ENCODE assay signal across 8 cellular contexts in the genomic region with DNA sequence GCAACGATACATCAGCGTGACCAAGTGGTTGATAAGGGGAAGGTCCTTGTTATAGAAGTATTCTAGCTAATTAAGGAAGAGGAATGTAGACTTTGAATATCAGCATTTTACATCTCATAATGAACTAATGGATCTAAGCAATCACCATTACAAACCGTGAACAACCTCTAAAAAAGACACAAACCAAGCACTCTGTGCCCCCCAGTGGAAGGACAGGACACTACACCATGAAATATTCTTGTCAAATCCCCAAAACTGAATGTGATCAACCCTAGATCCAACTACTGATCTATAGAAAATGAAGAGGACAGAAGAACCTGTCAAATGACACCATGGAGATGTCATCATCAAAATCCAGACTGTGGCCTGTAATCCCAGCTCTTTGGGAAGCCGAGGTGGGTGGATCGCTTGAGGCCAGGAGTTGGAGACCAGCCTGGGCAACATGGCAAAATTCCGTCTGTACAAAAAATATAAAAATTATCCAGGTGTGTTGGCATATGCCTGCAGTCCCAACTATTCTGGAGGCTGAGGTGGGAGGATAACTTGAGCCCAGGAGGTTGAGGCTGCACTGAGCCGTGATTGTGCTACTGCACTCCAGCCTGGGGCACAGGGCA.
DNase-seq lines count a peak whose midpoint lies in the region; ATAC-seq, FAIRE-seq and TF ChIP-seq lines count a peak whose summit lies in the region.

No MANE protein-coding gene starts in this region.

- H3K4me1 ChIP-seq in neural progenitor cell: no peaks in the 10 kb centered on the region

- H3K27me3 ChIP-seq in neural progenitor cell: no peaks in the 10 kb centered on the region

- intact Hi-C loops in activated CD4-positive, alpha-beta T cell treated with anti-CD3 and anti-CD28 coated beads for 36 hours (cut with DNase I, micrococcal nuclease): loop anchor here (1.0 kb wide), 4 partner anchors 90 to 291 kb away; no protein-coding TSS in a partner anchor

- no peaks in the 10 kb centered on the region for H3K36me3 ChIP-seq in neural progenitor cell

- H3K27me3 Mint-ChIP-seq in activated CD4-positive, alpha-beta T cell treated with anti-CD3 and anti-CD28 coated beads for 36 hours: peaks cover 2% of the 10 kb centered on the region
- peaks cover 6% of the 10 kb centered on the region for H3K27me3 Mint-ChIP-seq in neural progenitor cell (ENCODE audit: insufficient read depth, low read depth)

- H3K4me2 ChIP-seq in neural progenitor cell: no peak overlapping the region

- DNase-seq in AG08396 (ENCODE audit: low spot score) (peak; percentile 39), GM12891 (ENCODE audit: insufficient read length, low spot score) (no peak), MV-4-11 (lab: John Stamatoyannopoulos, UW) (peak; percentile 44), neural progenitor cell (ENCODE audit: low spot score) (peak; percentile 58)
- peak; percentile 80 for DNase-seq in activated CD4-positive, alpha-beta T cell treated with anti-CD3 and anti-CD28 coated beads for 36 hours
- DNase-seq in effector CD4-positive, alpha-beta T cell: peak; percentile 46

- no peaks in the 10 kb centered on the region for H4K20me1 ChIP-seq in neural progenitor cell (ENCODE audit: low read depth)

- H3K4me1 Mint-ChIP-seq in activated CD4-positive, alpha-beta T cell treated with anti-CD3 and anti-CD28 coated beads for 36 hours: peaks cover 26% of the 10 kb centered on the region
- H3K4me1 Mint-ChIP-seq in neural progenitor cell: peaks cover 28% of the 10 kb centered on the region

- H3K9me3 ChIP-seq in neural progenitor cell (ENCODE audit: low read depth): no peaks in the 10 kb centered on the region

- no peaks in the 10 kb centered on the region for H3K36me3 Mint-ChIP-seq in activated CD4-positive, alpha-beta T cell treated with anti-CD3 and anti-CD28 coated beads for 36 hours (ENCODE audit: low read depth)
- H3K36me3 Mint-ChIP-seq in neural progenitor cell: no peaks in the 10 kb centered on the region

- H3K27ac Mint-ChIP-seq in activated CD4-positive, alpha-beta T cell treated with anti-CD3 and anti-CD28 coated beads for 36 hours: no peak overlapping the region
- H3K27ac Mint-ChIP-seq in neural progenitor cell: peak overlapping the region; percentile 51

- H2AFZ ChIP-seq in neural progenitor cell (replicated peaks): no peak overlapping the region

- no peak overlapping the region for H3K27ac ChIP-seq in neural progenitor cell

- H3K9ac ChIP-seq in neural progenitor cell: no peak overlapping the region

- H3F3A ChIP-seq in neural progenitor cell (ENCODE audit: low read depth): no peaks in the 10 kb centered on the region

- CTCF ChIA-PET in activated CD4-positive, alpha-beta T cell treated with anti-CD3 and anti-CD28 coated beads for 36 hours (lab: Charles Lee): interaction anchor here (0.6 to 3.2 kb wide), 22 partner anchors 8 to 1660 kb away, joined by 3 to 24 read pairs (median 4); no protein-coding TSS in a partner anchor

- H3K9me3 Mint-ChIP-seq in activated CD4-positive, alpha-beta T cell treated with anti-CD3 and anti-CD28 coated beads for 36 hours (ENCODE audit: low read depth): no peaks in the 10 kb centered on the region
- H3K9me3 Mint-ChIP-seq in neural progenitor cell: peaks cover 11% of the 10 kb centered on the region

- no peaks in the 10 kb centered on the region for H3K79me2 ChIP-seq in neural progenitor cell (ENCODE audit: low read depth)

- no peak for TF ChIP-seq POLR2A in GM12891 (IDR thresholded peaks at IDR 0.05; ENCODE audit: low read depth, low read length)

- TF ChIP-seq CTCF in neural progenitor cell (IDR thresholded peaks at IDR 0.05): peak; percentile 80

- H3K4me3 Mint-ChIP-seq in activated CD4-positive, alpha-beta T cell treated with anti-CD3 and anti-CD28 coated beads for 36 hours: no peak overlapping the region
- H3K4me3 Mint-ChIP-seq in neural progenitor cell: no peak overlapping the region

- peak; percentile 72 for ATAC-seq in activated CD4-positive, alpha-beta T cell treated with anti-CD3 and anti-CD28 coated beads for 36 hours
- ATAC-seq in GM21528 (IDR thresholded peaks at IDR 0.05; ENCODE audit: low FRiP score, unreplicated experiment): no peak
- no peak for ATAC-seq in GM19452 (IDR thresholded peaks at IDR 0.05; ENCODE audit: unreplicated experiment)

- POLR2A ChIA-PET in activated CD4-positive, alpha-beta T cell treated with anti-CD3 and anti-CD28 coated beads for 36 hours (lab: Charles Lee): no interaction called here

- peak; percentile 92 for FAIRE-seq in GM12891 (lab: Jason Lieb, UNC)

- H3K4me3 ChIP-seq in neural progenitor cell: no peak overlapping the region

TF ChIP-seq in GM12891, 5 proteins besides CTCF, POLR2A, EP300 and RAD21:
- no peak for TF ChIP-seq PAX5 (IDR thresholded peaks at IDR 0.05; ENCODE audit: insufficient read depth, low read length, severe bottlenecking)
- TF ChIP-seq TAF1 (IDR thresholded peaks at IDR 0.05; ENCODE audit: low read depth, low read length): no peak
- TF ChIP-seq POLR2AphosphoS5 (IDR thresholded peaks at IDR 0.05; ENCODE audit: low read depth, low read length): no peak
- TF ChIP-seq POU2F2 (IDR thresholded peaks at IDR 0.05; ENCODE audit: low read depth, low read length): no peak
- no peak for TF ChIP-seq SPI1 (IDR thresholded peaks at IDR 0.05; ENCODE audit: low read depth, low read length)
